In genomic region chr1:67685067-67685557, GRCh38 we compare ENCODE assay signal across 8 cellular contexts. TPM values are rescaled to one million over a fixed set of nuclear protein-coding genes. Genes with fewer than 3 reads are reported as not detected.
A peak's percentile ranks its signal among the peaks of the same experiment; 100 is the strongest.
DNase-seq lines count a peak whose midpoint lies in the region; ATAC-seq lines count a peak whose summit lies in the region.

GADD45A (plus strand) TSS chr1:67685201; CDS start chr1:67685495, 294 bp downstream.

- H3K36me3 ChIP-seq in CD8-positive, alpha-beta memory T cell (ENCODE audit: insufficient read depth, low read length) = no peaks in the 10 kb centered on the region
- H3K36me3 ChIP-seq in effector memory CD4-positive, alpha-beta T cell (ENCODE audit: control insufficient read depth, insufficient read depth, low read length) = no peaks in the 10 kb centered on the region

- CTCF ChIA-PET in CD8-positive, alpha-beta memory T cell (lab: Charles Lee) = interaction anchor here (1.0 to 2.5 kb wide), 9 partner anchors 9 to 184 kb away, joined by 3 to 10 read pairs (median 5); no protein-coding TSS in a partner anchor

- peaks cover 0 to 18% (median 6%) of the 10 kb centered on the region in 3 donors for H3K36me3 Mint-ChIP-seq in CD8-positive, alpha-beta memory T cell

- H3K4me1 Mint-ChIP-seq in CD8-positive, alpha-beta memory T cell = peaks cover 15 to 30% (median 25%) of the 10 kb centered on the region in 3 donors

- peak within 1 kb of the TSS; percentile 63 for H3K4me3 ChIP-seq in CD8-positive, alpha-beta memory T cell (ENCODE audit: low read length)
- peak within 1 kb of the TSS; percentile 91 for H3K4me3 ChIP-seq in effector memory CD4-positive, alpha-beta T cell (ENCODE audit: insufficient read depth, low read depth, low read length, poor library complexity, severe bottlenecking)

- H3K27ac ChIP-seq in CD8-positive, alpha-beta memory T cell (ENCODE audit: low read depth, low read length) = peak within 1 kb of the TSS; percentile 74
- peak within 1 kb of the TSS; percentile 57 for H3K27ac ChIP-seq in effector memory CD4-positive, alpha-beta T cell (ENCODE audit: insufficient read depth, low read length, poor library complexity, severe bottlenecking)

- H3K27me3 ChIP-seq in CD8-positive, alpha-beta memory T cell (ENCODE audit: insufficient read depth, low read length, poor library complexity, severe bottlenecking) = no peaks in the 10 kb centered on the region
- H3K27me3 ChIP-seq in effector memory CD4-positive, alpha-beta T cell (replicated peaks; ENCODE audit: control insufficient read depth, insufficient read depth, low read length, poor library complexity, severe bottlenecking) = no peaks in the 10 kb centered on the region

- peak; percentile 93 for ATAC-seq in GM19468 (IDR thresholded peaks at IDR 0.05; ENCODE audit: extremely low read depth, unreplicated experiment)

- H3K9me3 ChIP-seq in CD8-positive, alpha-beta memory T cell (ENCODE audit: low read length) = no peaks in the 10 kb centered on the region
- no peaks in the 10 kb centered on the region for H3K9me3 ChIP-seq in effector memory CD4-positive, alpha-beta T cell (ENCODE audit: control insufficient read depth, low read length)

- DNase-seq in CD8-positive, alpha-beta memory T cell = peak; percentile 90 to 97 (median 96)
- DNase-seq in HS-5 (ENCODE audit: low read depth) = peak; percentile 97
- peak; percentile 95 for DNase-seq in NK-92 treated with Interleukin-12 subunit alpha and Interleukin-12 subunit beta, amount 100 ng/mL, for 24 hours (lab: John Stamatoyannopoulos, UW)
- DNase-seq in activated CD8-positive, alpha-beta memory T cell treated with anti-CD3 and anti-CD28 coated beads for 24 hours = peak; percentile 94
- DNase-seq in effector memory CD4-positive, alpha-beta T cell = peak; percentile 93 to 96 (median 95)
- peak; percentile 99 for DNase-seq in medulla oblongata (ENCODE audit: extremely low spot score)
- DNase-seq in stimulated activated CD8-positive, alpha-beta memory T cell treated with anti-CD3 and anti-CD28 coated beads, Interleukin-12 subunit alpha, Interleukin-12 subunit beta, amount 100 ng/mL, for 24 hours (ENCODE audit: extremely low read depth) = peak; percentile 79

- POLR2A ChIA-PET in CD8-positive, alpha-beta memory T cell (lab: Charles Lee) = interaction anchor here (0.6 to 1.3 kb wide), 8 partner anchors 11 to 1997 kb away, joined by 3 to 6 read pairs (median 3); partner anchors contain the start of genes DNAI4 and MIER1

- no peaks in the 10 kb centered on the region for H3K27me3 Mint-ChIP-seq in CD8-positive, alpha-beta memory T cell

- no peaks in the 10 kb centered on the region for H3K9me3 Mint-ChIP-seq in CD8-positive, alpha-beta memory T cell

- peak within 1 kb of the TSS; percentile 63 to 97 (median 95) for H3K27ac Mint-ChIP-seq in CD8-positive, alpha-beta memory T cell

- peak within 1 kb of the TSS; percentile 93 to 99 (median 97) for H3K4me3 Mint-ChIP-seq in CD8-positive, alpha-beta memory T cell

- peaks cover 15% of the 10 kb centered on the region for H3K4me1 ChIP-seq in CD8-positive, alpha-beta memory T cell (ENCODE audit: insufficient read depth, low read length)
- H3K4me1 ChIP-seq in effector memory CD4-positive, alpha-beta T cell (ENCODE audit: control insufficient read depth, insufficient read depth, low read length, poor library complexity, severe bottlenecking) = peaks cover 8% of the 10 kb centered on the region

RNA-seq across cellular contexts. Expression of gene GADD45A, which starts in this region (rescaled TPM):
- total RNA-seq in CD8-positive, alpha-beta memory T cell = 10 to 100 TPM; 35.2 to 36.2 TPM
- 9.8 TPM for polyA plus RNA-seq in CD8-positive, alpha-beta memory T cell

Comparison
In these comparisons a context has a peak if more than half of its experiments do, and no peak if none do; other contexts are left out.
1. Peak in every context shown above with its lines: DNase-seq, ATAC-seq, H3K4me3 ChIP-seq and H3K27ac ChIP-seq.